In the genomic region with DNA sequence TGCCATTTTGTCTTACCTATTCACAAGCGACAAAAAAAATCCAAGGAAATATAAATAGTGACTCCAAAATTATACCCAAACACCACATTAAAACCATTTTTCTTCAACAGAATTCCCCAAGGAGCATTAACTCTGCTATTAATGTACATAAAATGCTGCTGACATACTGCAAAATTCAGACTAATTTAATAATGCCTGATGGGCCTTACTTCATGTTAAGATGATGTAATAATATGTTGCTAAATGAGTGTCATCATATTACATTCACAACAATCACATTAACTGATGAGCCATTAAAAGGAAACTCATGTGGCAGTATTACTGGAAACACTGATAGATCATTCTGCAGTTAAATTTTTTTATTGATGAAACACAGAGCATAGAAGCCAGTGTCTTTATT, we compare ENCODE assay signal across 23 cellular contexts.
"Had no signal": no experiment of that assay in that cellular context is flagged by ENCODE, and none has a peak within 500 bp of the region (broad histone marks: within the 10 kb centered on the region; RNA-seq: fewer than 3 reads in every experiment).

No MANE protein-coding gene starts in this region.

- FAIRE-seq: endometrium had no signal

- DNase-seq: activated CD4-positive, alpha-beta T cell treated with anti-CD3 and anti-CD28 coated beads, Interleukin-2, amount 10 ng/mL, durations not matched to agents 24 days and 14 days; activated CD4-positive, CD25-positive, alpha-beta regulatory T cell; activated CD8-positive, alpha-beta T cell treated with anti-CD3 and anti-CD28 coated beads, Interleukin-2, amount 10 ng/mL, durations not matched to agents 7 days and 5 days; activated naive CD4-positive, alpha-beta T cell treated with Interleukin-2 at 50 U/mL for 16 hours; activated naive CD8-positive, alpha-beta T cell treated with anti-CD3 and anti-CD28 coated beads, Interleukin-2, amount 50 U/mL, for 24 hours; activated T-cell treated with anti-CD3 and anti-CD28 coated beads, Interleukin-2, amount 50 U/mL, for 24 hours; left cardiac atrium; mesenchymal stem cell; mucosa of descending colon; naive B cell; ovary; psoas muscle; right cardiac atrium; small intestine; stimulated activated CD4-positive, alpha-beta T cell treated with anti-CD3 and anti-CD28 coated beads, Interleukin-15, amount 100 ng/mL, for 24 hours; stimulated activated CD4-positive, alpha-beta T cell treated with anti-CD3 and anti-CD28 coated beads, Interleukin-2, amount 100 ng/mL, for 48 hours; T-helper 9 cell; transverse colon; uterus had no signal

- H3K4me3 ChIP-seq: ascending aorta, coronary artery, mucosa of descending colon, neural progenitor cell, ovary, psoas muscle, transverse colon, uterus had no signal

- ATAC-seq: activated CD8-positive, alpha-beta T cell treated with anti-CD3 and anti-CD28 coated beads, Interleukin-2, amount 10 ng/mL, durations not matched to agents 7 days and 5 days; activated naive CD8-positive, alpha-beta T cell treated with anti-CD3 and anti-CD28 coated beads, Interleukin-2, amount 50 U/mL, for 24 hours; left cardiac atrium; mucosa of descending colon; right cardiac atrium had no signal
